Comparison of ENCODE assay signal across 35 cellular contexts in the genomic region with DNA sequence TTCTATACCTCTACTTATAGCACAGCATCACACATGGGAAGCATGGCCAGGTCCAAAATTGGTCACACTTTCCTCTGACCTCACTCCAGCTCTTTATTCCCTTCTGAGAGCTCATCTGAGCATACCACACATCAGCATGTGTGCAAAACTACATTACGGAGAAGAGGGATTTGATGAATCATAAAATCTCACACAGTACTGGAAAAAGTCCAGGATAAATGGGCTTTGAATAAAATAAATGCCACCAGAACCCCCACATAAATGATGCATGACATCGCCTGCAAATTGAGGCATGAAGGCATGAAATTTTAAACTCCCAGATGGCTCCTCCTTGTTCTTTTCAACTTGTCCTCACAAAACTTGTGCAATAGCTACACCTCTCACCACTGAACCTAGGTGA.
"Had no signal": no experiment of that assay in that cellular context is flagged by ENCODE, and none has a peak within 500 bp of the region (broad histone marks: within the 10 kb centered on the region; RNA-seq: fewer than 3 reads in every experiment).

No MANE protein-coding gene starts in this region.

- H3K9me3 Mint-ChIP-seq: activated CD4-positive, alpha-beta memory T cell treated with anti-CD3 and anti-CD28 coated beads for 36 hours; activated CD8-positive, alpha-beta T cell treated with anti-CD3 and anti-CD28 coated beads for 36 hours; activated naive CD4-positive, alpha-beta T cell treated with anti-CD3 and anti-CD28 coated beads, Interleukin-2, amount 10 ng/mL, durations not matched to agents 7 days and 5 days; activated naive CD4-positive, alpha-beta T cell treated with anti-CD3 and anti-CD28 coated beads, Interleukin-2, amount 50 U/mL, for 24 hours; activated naive CD8-positive, alpha-beta T cell treated with anti-CD3 and anti-CD28 coated beads, Interleukin-2, amount 10 ng/mL, durations not matched to agents 7 days and 5 days; activated T-helper 17 cell treated with anti-CD3 and anti-CD28 coated beads, Interleukin-2, amount 50 U/mL, for 72 hours; T-helper 2 cell treated with Interferon-gamma antibody and Interleukin-4, amounts not matched to agents 5 μg/mL and 100 μg/mL, for 36 hours had no signal

- DNase-seq: activated B cell treated with CpG ODN at 0.5 μM for 24 hours; activated CD4-positive, alpha-beta memory T cell treated with anti-CD3 and anti-CD28 coated beads for 36 hours; activated CD4-positive, alpha-beta T cell treated with anti-CD3 and anti-CD28 coated beads for 4 hours; activated CD4-positive, alpha-beta T cell treated with anti-CD3 and anti-CD28 coated beads, Interleukin-2, amount 10 ng/mL, durations not matched to agents 24 days and 14 days; activated CD4-positive, alpha-beta T cell treated with anti-CD3 and anti-CD28 coated beads, Interleukin-2, amount 50 U/mL, for 1 hour; activated CD4-positive, alpha-beta T cell treated with anti-CD3 and anti-CD28 coated beads, Interleukin-2, amount 50 U/mL, for 4 hours; activated CD4-positive, CD25-positive, alpha-beta regulatory T cell treated with anti-CD3 and anti-CD28 coated beads, Interleukin-2, amount 50 U/mL, for 72 hours; activated CD8-positive, alpha-beta memory T cell treated with anti-CD3 and anti-CD28 coated beads, Interleukin-2, amount 50 U/mL, for 4 hours; activated CD8-positive, alpha-beta T cell treated with anti-CD3 and anti-CD28 coated beads for 36 hours; activated effector memory CD4-positive, alpha-beta T cell treated with anti-CD3 and anti-CD28 coated beads, Interleukin-2, amount 50 U/mL, for 16 hours; activated naive CD4-positive, alpha-beta T cell treated with anti-CD3 and anti-CD28 coated beads, Interleukin-2, amount 10 ng/mL, durations not matched to agents 7 days and 5 days; activated naive CD4-positive, alpha-beta T cell treated with Interleukin-2 at 50 U/mL for 16 hours; activated naive CD8-positive, alpha-beta T cell treated with anti-CD3 and anti-CD28 coated beads, Interleukin-2, amount 10 ng/mL, durations not matched to agents 7 days and 5 days; activated naive CD8-positive, alpha-beta T cell treated with anti-CD3 and anti-CD28 coated beads, Interleukin-2, amount 50 U/mL, for 24 hours; activated T-cell treated with anti-CD3 and anti-CD28 coated beads for 4 hours; activated T-cell treated with anti-CD3 and anti-CD28 coated beads, Interleukin-2, amount 50 U/mL, for 1 hour; activated T-cell treated with anti-CD3 and anti-CD28 coated beads, Interleukin-2, amount 50 U/mL, for 4 hours; activated T-cell treated with anti-CD3 and anti-CD28 coated beads, Interleukin-2, amount 50 U/mL, for 72 hours; amygdala; anterior cingulate cortex; body of pancreas; brain microvascular endothelial cell; central memory CD4-positive, alpha-beta T cell; T-helper 2 cell; T-helper 9 cell had no signal

- H3K27ac ChIP-seq: ascending aorta, body of pancreas, brain microvascular endothelial cell, breast epithelium, VCaP had no signal

- H3K27me3 Mint-ChIP-seq: activated B cell treated with CpG ODN at 0.5 μM for 24 hours; activated CD4-positive, alpha-beta T cell treated with anti-CD3 and anti-CD28 coated beads, Interleukin-2, amount 10 ng/mL, durations not matched to agents 24 days and 14 days; activated naive CD4-positive, alpha-beta T cell treated with anti-CD3 and anti-CD28 coated beads, Interleukin-2, amount 10 ng/mL, durations not matched to agents 7 days and 5 days; activated naive CD8-positive, alpha-beta T cell treated with anti-CD3 and anti-CD28 coated beads, Interleukin-2, amount 10 ng/mL, durations not matched to agents 7 days and 5 days had no signal

- H3K36me3 ChIP-seq: ascending aorta, brain microvascular endothelial cell, breast epithelium had no signal

- H3K4me3 Mint-ChIP-seq: activated B cell treated with CpG ODN at 0.5 μM for 24 hours; activated CD4-positive, alpha-beta memory T cell treated with anti-CD3 and anti-CD28 coated beads for 36 hours; activated CD4-positive, alpha-beta T cell treated with anti-CD3 and anti-CD28 coated beads, Interleukin-2, amount 10 ng/mL, durations not matched to agents 24 days and 14 days; activated CD8-positive, alpha-beta T cell treated with anti-CD3 and anti-CD28 coated beads for 36 hours; activated naive CD4-positive, alpha-beta T cell treated with anti-CD3 and anti-CD28 coated beads, Interleukin-2, amount 10 ng/mL, durations not matched to agents 7 days and 5 days; activated naive CD4-positive, alpha-beta T cell treated with anti-CD3 and anti-CD28 coated beads, Interleukin-2, amount 50 U/mL, for 24 hours; activated naive CD8-positive, alpha-beta T cell; activated naive CD8-positive, alpha-beta T cell treated with anti-CD3 and anti-CD28 coated beads, Interleukin-2, amount 10 ng/mL, durations not matched to agents 7 days and 5 days; activated naive CD8-positive, alpha-beta T cell treated with anti-CD3 and anti-CD28 coated beads, Interleukin-2, amount 50 U/mL, for 24 hours; activated T-cell treated with anti-CD3 and anti-CD28 coated beads, Interleukin-2, amount 50 U/mL, for 4 hours; activated T-cell treated with anti-CD3 and anti-CD28 coated beads, Interleukin-2, amount 50 U/mL, for 72 hours; activated T-helper 1 cell treated with anti-CD3 and anti-CD28 coated beads, Interleukin-12 subunit alpha, Interleukin-12 subunit beta, Interleukin-2, Interleukin-4 antibody, amounts not matched to agents 30 ng/mL and 10 ng/mL and 1 ng/mL, durations not matched to agents 14 hours and 24 hours and 36 hours; activated T-helper 17 cell treated with anti-CD3 and anti-CD28 coated beads, Interleukin-2, amount 50 U/mL, for 72 hours; T-helper 2 cell treated with Interferon-gamma antibody and Interleukin-4, amounts not matched to agents 5 μg/mL and 100 μg/mL, for 36 hours had no signal

- H3K36me3 Mint-ChIP-seq: activated CD4-positive, alpha-beta memory T cell treated with anti-CD3 and anti-CD28 coated beads for 36 hours; activated naive CD4-positive, alpha-beta T cell treated with anti-CD3 and anti-CD28 coated beads, Interleukin-2, amount 10 ng/mL, durations not matched to agents 7 days and 5 days; activated naive CD4-positive, alpha-beta T cell treated with anti-CD3 and anti-CD28 coated beads, Interleukin-2, amount 50 U/mL, for 24 hours; activated naive CD8-positive, alpha-beta T cell; activated naive CD8-positive, alpha-beta T cell treated with anti-CD3 and anti-CD28 coated beads, Interleukin-2, amount 10 ng/mL, durations not matched to agents 7 days and 5 days had no signal

- FAIRE-seq: colon, TTC549 had no signal

- H3K4me3 ChIP-seq: ascending aorta, body of pancreas, breast epithelium had no signal

- H3K27me3 ChIP-seq: ascending aorta, body of pancreas, brain microvascular endothelial cell, breast epithelium had no signal

- H3K4me1 Mint-ChIP-seq: activated B cell treated with CpG ODN at 0.5 μM for 24 hours; activated CD4-positive, alpha-beta T cell treated with anti-CD3 and anti-CD28 coated beads, Interleukin-2, amount 10 ng/mL, durations not matched to agents 24 days and 14 days; activated naive CD4-positive, alpha-beta T cell treated with anti-CD3 and anti-CD28 coated beads, Interleukin-2, amount 10 ng/mL, durations not matched to agents 7 days and 5 days; activated naive CD4-positive, alpha-beta T cell treated with anti-CD3 and anti-CD28 coated beads, Interleukin-2, amount 50 U/mL, for 24 hours; activated naive CD8-positive, alpha-beta T cell treated with anti-CD3 and anti-CD28 coated beads, Interleukin-2, amount 10 ng/mL, durations not matched to agents 7 days and 5 days; activated naive CD8-positive, alpha-beta T cell treated with anti-CD3 and anti-CD28 coated beads, Interleukin-2, amount 50 U/mL, for 24 hours; activated T-helper 17 cell treated with anti-CD3 and anti-CD28 coated beads, Interleukin-2, amount 50 U/mL, for 72 hours had no signal

- H3K9me3 ChIP-seq: ascending aorta, body of pancreas, breast epithelium had no signal

- H3K27ac Mint-ChIP-seq: activated B cell treated with CpG ODN at 0.5 μM for 24 hours; activated CD4-positive, alpha-beta memory T cell treated with anti-CD3 and anti-CD28 coated beads for 36 hours; activated CD4-positive, alpha-beta T cell treated with anti-CD3 and anti-CD28 coated beads, Interleukin-2, amount 10 ng/mL, durations not matched to agents 24 days and 14 days; activated CD8-positive, alpha-beta T cell treated with anti-CD3 and anti-CD28 coated beads for 36 hours; activated naive CD4-positive, alpha-beta T cell treated with anti-CD3 and anti-CD28 coated beads, Interleukin-2, amount 10 ng/mL, durations not matched to agents 7 days and 5 days; activated naive CD4-positive, alpha-beta T cell treated with anti-CD3 and anti-CD28 coated beads, Interleukin-2, amount 50 U/mL, for 24 hours; activated naive CD8-positive, alpha-beta T cell; activated naive CD8-positive, alpha-beta T cell treated with anti-CD3 and anti-CD28 coated beads, Interleukin-2, amount 10 ng/mL, durations not matched to agents 7 days and 5 days; activated naive CD8-positive, alpha-beta T cell treated with anti-CD3 and anti-CD28 coated beads, Interleukin-2, amount 50 U/mL, for 24 hours; activated T-cell treated with anti-CD3 and anti-CD28 coated beads, Interleukin-2, amount 50 U/mL, for 72 hours; activated T-helper 1 cell treated with anti-CD3 and anti-CD28 coated beads, Interleukin-12 subunit alpha, Interleukin-12 subunit beta, Interleukin-2, Interleukin-4 antibody, amounts not matched to agents 30 ng/mL and 10 ng/mL and 1 ng/mL, durations not matched to agents 14 hours and 24 hours and 36 hours; activated T-helper 17 cell treated with anti-CD3 and anti-CD28 coated beads, Interleukin-2, amount 50 U/mL, for 72 hours; T-helper 2 cell treated with Interferon-gamma antibody and Interleukin-4, amounts not matched to agents 5 μg/mL and 100 μg/mL, for 36 hours had no signal

- H3K4me1 ChIP-seq: ascending aorta, body of pancreas, breast epithelium had no signal

- ATAC-seq: activated CD8-positive, alpha-beta T cell treated with anti-CD3 and anti-CD28 coated beads for 36 hours; activated naive CD8-positive, alpha-beta T cell treated with anti-CD3 and anti-CD28 coated beads, Interleukin-2, amount 50 U/mL, for 24 hours; activated T-cell treated with anti-CD3 and anti-CD28 coated beads, Interleukin-2, amount 50 U/mL, for 4 hours; activated T-cell treated with anti-CD3 and anti-CD28 coated beads, Interleukin-2, amount 50 U/mL, for 72 hours; activated T-helper 17 cell treated with anti-CD3 and anti-CD28 coated beads, Interleukin-2, amount 50 U/mL, for 72 hours; body of pancreas had no signal
